ENCODE assay signal across 8 cellular contexts in genomic region chr13:106568225-106569003, GRCh38. TPM values are rescaled to one million over a fixed set of nuclear protein-coding genes. Genes with fewer than 3 reads are reported as not detected.
DNase-seq lines count a peak whose midpoint lies in the region; ATAC-seq and TF ChIP-seq lines count a peak whose summit lies in the region.

No MANE protein-coding gene starts in this region.

- H3K4me2 ChIP-seq in DND-41 (ENCODE audit: insufficient read depth, low read length), result peak overlapping the region; percentile 85

- peak overlapping the region; percentile 88 to 92; a peak in 3 of 4 replicates for H3K4me3 ChIP-seq in DND-41 (ENCODE audit: low read depth in 1 of 2, low read length in 2 of 2)
- H3K4me3 ChIP-seq in testis, result peak overlapping the region; percentile 86 to 99

- H3K9me3 ChIP-seq in DND-41 (ENCODE audit: insufficient read depth, low read length, severe bottlenecking), result no peaks in the 10 kb centered on the region
- H3K9me3 ChIP-seq in testis, result no peaks in the 10 kb centered on the region

- H3K27ac ChIP-seq in DND-41 (ENCODE audit: low read length), result peak overlapping the region; percentile 66
- peak overlapping the region; percentile 98 to 99 for H3K27ac ChIP-seq in testis

- H3K9me3 Mint-ChIP-seq in activated naive CD8-positive, alpha-beta T cell treated with anti-CD3 and anti-CD28 coated beads, Interleukin-2, amount 10 ng/mL, durations not matched to agents 7 days and 5 days, result no peaks in the 10 kb centered on the region
- H3K9me3 Mint-ChIP-seq in immature natural killer cell, result no peaks in the 10 kb centered on the region

- 8 to 9% methylated on average over 19 of the region's 19 CpGs for WGBS in testis, 2 donors

- POLR2A ChIA-PET in activated naive CD8-positive, alpha-beta T cell treated with anti-CD3 and anti-CD28 coated beads, Interleukin-2, amount 10 ng/mL, durations not matched to agents 7 days and 5 days (lab: Charles Lee), result interaction anchor here (0.7 to 2.2 kb wide), 3 partner anchors 12 to 33 kb away, joined by 3 to 15 read pairs (median 5); partner anchors contain the start of gene EFNB2

- peak overlapping the region; percentile 100 for H3K4me3 Mint-ChIP-seq in activated naive CD8-positive, alpha-beta T cell treated with anti-CD3 and anti-CD28 coated beads, Interleukin-2, amount 10 ng/mL, durations not matched to agents 7 days and 5 days
- H3K4me3 Mint-ChIP-seq in immature natural killer cell, result peak overlapping the region; percentile 96 to 99 (median 97)

- peak; percentile 26 for ATAC-seq in DND-41 (ENCODE audit: insufficient read depth, low read depth)
- ATAC-seq in GM21360 (IDR thresholded peaks at IDR 0.05; ENCODE audit: unreplicated experiment), result peak; percentile 30
- peak; percentile 21 for ATAC-seq in HG03565 (IDR thresholded peaks at IDR 0.05; ENCODE audit: unreplicated experiment)
- peak; percentile 25 for ATAC-seq in activated naive CD8-positive, alpha-beta T cell treated with anti-CD3 and anti-CD28 coated beads, Interleukin-2, amount 10 ng/mL, durations not matched to agents 7 days and 5 days (ENCODE audit: low read depth)

- peaks cover 11% of the 10 kb centered on the region for H3K36me3 Mint-ChIP-seq in activated naive CD8-positive, alpha-beta T cell treated with anti-CD3 and anti-CD28 coated beads, Interleukin-2, amount 10 ng/mL, durations not matched to agents 7 days and 5 days
- H3K36me3 Mint-ChIP-seq in immature natural killer cell, result peaks cover 0 to 7% (median 0%) of the 10 kb centered on the region in 3 donors

- peak overlapping the region; percentile 99 for H3K9ac ChIP-seq in DND-41 (ENCODE audit: low read depth, low read length)

- H3K4me1 Mint-ChIP-seq in activated naive CD8-positive, alpha-beta T cell treated with anti-CD3 and anti-CD28 coated beads, Interleukin-2, amount 10 ng/mL, durations not matched to agents 7 days and 5 days, result peaks cover 36% of the 10 kb centered on the region
- H3K4me1 Mint-ChIP-seq in immature natural killer cell, result peaks cover 50 to 53% of the 10 kb centered on the region in 2 donors

- peaks cover 52% of the 10 kb centered on the region for H3K79me2 ChIP-seq in DND-41 (ENCODE audit: insufficient read depth, low read length)

- peak overlapping the region; percentile 91 for H3K27ac Mint-ChIP-seq in activated naive CD8-positive, alpha-beta T cell treated with anti-CD3 and anti-CD28 coated beads, Interleukin-2, amount 10 ng/mL, durations not matched to agents 7 days and 5 days
- H3K27ac Mint-ChIP-seq in immature natural killer cell, result peak overlapping the region; percentile 90 to 97 (median 94)

- peaks cover 38% of the 10 kb centered on the region for H4K20me1 ChIP-seq in DND-41 (ENCODE audit: insufficient read depth, low read length)

- intact Hi-C loops in testis (cut with DNase I; ENCODE audit: low total_unique reads), result no loop called here

- no peaks in the 10 kb centered on the region for H3K27me3 ChIP-seq in DND-41 (ENCODE audit: insufficient read depth, low read length, poor library complexity)
- no peaks in the 10 kb centered on the region for H3K27me3 ChIP-seq in testis

- peak; percentile 14 for DNase-seq in DND-41
- DNase-seq in activated naive CD8-positive, alpha-beta T cell treated with anti-CD3 and anti-CD28 coated beads, Interleukin-2, amount 10 ng/mL, durations not matched to agents 7 days and 5 days, result no peak
- DNase-seq in immature natural killer cell, result no peak
- no peak for DNase-seq in testis
- no peak for DNase-seq in effector CD8-positive, alpha-beta T cell (lab: John Stamatoyannopoulos, UW)
- no peak for DNase-seq in DMS 273 treated with DMSO at 0.1 percent for 48 hours (lab: John Stamatoyannopoulos, UW)

- no peaks in the 10 kb centered on the region for H3K27me3 Mint-ChIP-seq in activated naive CD8-positive, alpha-beta T cell treated with anti-CD3 and anti-CD28 coated beads, Interleukin-2, amount 10 ng/mL, durations not matched to agents 7 days and 5 days
- peaks cover 7 to 11% (median 10%) of the 10 kb centered on the region in 3 donors for H3K27me3 Mint-ChIP-seq in immature natural killer cell (ENCODE audit: low read depth in 3 of 3)

- peak overlapping the region; percentile 91 for H2AFZ ChIP-seq in DND-41 (ENCODE audit: low read depth, low read length)

- no peak for TF ChIP-seq POLR2A in testis (IDR thresholded peaks at IDR 0.05)

- TF ChIP-seq CTCF in DND-41 (IDR thresholded peaks at IDR 0.05; ENCODE audit: borderline replicate concordance, extremely low read depth, low read length, poor library complexity, severe bottlenecking) (no peak), testis (IDR thresholded peaks at IDR 0.05) (no peak)

- peaks cover 8% of the 10 kb centered on the region for H3K36me3 ChIP-seq in DND-41 (ENCODE audit: insufficient read depth, low read length)
- H3K36me3 ChIP-seq in testis (ENCODE audit: low read depth, missing control alignments), result no peaks in the 10 kb centered on the region

- H3K4me1 ChIP-seq in DND-41 (ENCODE audit: insufficient read depth, low read length), result peaks cover 48% of the 10 kb centered on the region
- peaks cover 37% of the 10 kb centered on the region for H3K4me1 ChIP-seq in testis

RNA-seq across cellular contexts. Expression of gene ARGLU1, which starts 0.5 kb away (rescaled TPM):
- 100 to 1,000 TPM; 171 to 173 TPM for total RNA-seq in activated naive CD8-positive, alpha-beta T cell treated with anti-CD3 and anti-CD28 coated beads, Interleukin-2, amount 10 ng/mL, durations not matched to agents 7 days and 5 days
- polyA plus RNA-seq in immature natural killer cell (10 to 100 TPM; 27.0 to 56.7 (median 39.8) TPM), testis (ENCODE audit: insufficient read depth, low read depth, low replicate concordance) (67.6 TPM)
- 100 to 1,000 TPM; 148 to 164 TPM for total RNA-seq in testis

RNA-seq across cellular contexts. Expression of gene EFNB2, which starts 33.0 kb away (rescaled TPM):
- under 1 TPM; 0.14 to 0.23 TPM for total RNA-seq in activated naive CD8-positive, alpha-beta T cell treated with anti-CD3 and anti-CD28 coated beads, Interleukin-2, amount 10 ng/mL, durations not matched to agents 7 days and 5 days
- polyA plus RNA-seq in immature natural killer cell (under 1 TPM in 1 of 3 donors, not detected in 2; 0.17 TPM), testis (ENCODE audit: insufficient read depth, low read depth, low replicate concordance) (17.4 TPM)
- total RNA-seq in testis, result 10 to 100 TPM; 24.7 to 37.7 TPM

Comparison
In these comparisons a context has a peak if more than half of its experiments do, and no peak if none do; other contexts are left out.
1. RNA of gene EFNB2, which starts 33.0 kb away (total RNA-seq): 24.7 to 37.7 TPM in testis; 0.14 to 0.23 TPM in activated naive CD8-positive, alpha-beta T cell treated with anti-CD3 and anti-CD28 coated beads, Interleukin-2, amount 10 ng/mL, durations not matched to agents 7 days and 5 days; every median in the first group is over 10 times any median in the second.
2. Peak in every context shown above with its lines, with median percentiles within 50 percentile points of each other: ATAC-seq.